ENCODE assay signal across 1 cellular context in genomic region chrX:2502120-2502667, GRCh38.
TF ChIP-seq lines count a peak whose summit lies in the region.

No MANE protein-coding gene starts in this region.

TF ChIP-seq in K562, 482 proteins besides CTCF, POLR2A, EP300 and RAD21:
- TF ChIP-seq MECOM (CRISPR knock-in tag; IDR thresholded peaks at IDR 0.05) (no peak), ZBTB12 (CRISPR knock-in tag; IDR thresholded peaks at IDR 0.05) (no peak), PCBP1 (IDR thresholded peaks at IDR 0.05; ENCODE audit: low read depth, low read length, poor library complexity, severe bottlenecking) (no peak), VEZF1 (CRISPR knock-in tag; IDR thresholded peaks at IDR 0.05) (no peak), CBFA2T3 (IDR thresholded peaks at IDR 0.05) (no peak), FOXK1 (CRISPR knock-in tag; IDR thresholded peaks at IDR 0.05; ENCODE audit: borderline replicate concordance) (no peak), PHF21A (IDR thresholded peaks at IDR 0.05; ENCODE audit: borderline replicate concordance, low read depth) (no peak), PATZ1 (CRISPR knock-in tag; IDR thresholded peaks at IDR 0.05; ENCODE audit: borderline replicate concordance) (no peak), ZNF224 (CRISPR knock-in tag; IDR thresholded peaks at IDR 0.05) (no peak), PYGO2 (tag; IDR thresholded peaks at IDR 0.05) (no peak), OTX1 (CRISPR knock-in tag; IDR thresholded peaks at IDR 0.05) (no peak), NFXL1 (CRISPR knock-in tag; IDR thresholded peaks at IDR 0.05) (no peak), JUN (IDR thresholded peaks at IDR 0.05; ENCODE audit: borderline replicate concordance, low read depth, low read length) (no peak), JUN (CRISPR knock-in tag; IDR thresholded peaks at IDR 0.05; ENCODE audit: borderline replicate concordance) (peak; percentile 43; the same call in 1 of the 2 replicates), ATF7 (IDR thresholded peaks at IDR 0.05) (no peak), IRF2 (CRISPR knock-in tag; IDR thresholded peaks at IDR 0.05) (no peak), ZNF316 (IDR thresholded peaks at IDR 0.05) (peak; percentile 28; the same call in 1 of the 2 replicates)
- TF ChIP-seq, protein P1, sequence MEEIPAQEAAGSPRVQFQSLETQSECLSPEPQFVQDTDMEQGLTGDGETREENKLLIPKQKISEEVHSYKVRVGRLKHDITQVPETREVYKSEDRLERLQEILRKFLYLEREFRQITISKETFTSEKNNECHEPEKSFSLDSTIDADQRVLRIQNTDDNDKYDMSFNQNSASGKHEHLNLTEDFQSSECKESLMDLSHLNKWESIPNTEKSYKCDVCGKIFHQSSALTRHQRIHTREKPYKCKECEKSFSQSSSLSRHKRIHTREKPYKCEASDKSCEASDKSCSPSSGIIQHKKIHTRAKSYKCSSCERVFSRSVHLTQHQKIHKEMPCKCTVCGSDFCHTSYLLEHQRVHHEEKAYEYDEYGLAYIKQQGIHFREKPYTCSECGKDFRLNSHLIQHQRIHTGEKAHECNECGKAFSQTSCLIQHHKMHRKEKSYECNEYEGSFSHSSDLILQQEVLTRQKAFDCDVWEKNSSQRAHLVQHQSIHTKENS (CRISPR knock-in tag; IDR thresholded peaks at IDR 0.05): no peak
